In the genomic region with DNA sequence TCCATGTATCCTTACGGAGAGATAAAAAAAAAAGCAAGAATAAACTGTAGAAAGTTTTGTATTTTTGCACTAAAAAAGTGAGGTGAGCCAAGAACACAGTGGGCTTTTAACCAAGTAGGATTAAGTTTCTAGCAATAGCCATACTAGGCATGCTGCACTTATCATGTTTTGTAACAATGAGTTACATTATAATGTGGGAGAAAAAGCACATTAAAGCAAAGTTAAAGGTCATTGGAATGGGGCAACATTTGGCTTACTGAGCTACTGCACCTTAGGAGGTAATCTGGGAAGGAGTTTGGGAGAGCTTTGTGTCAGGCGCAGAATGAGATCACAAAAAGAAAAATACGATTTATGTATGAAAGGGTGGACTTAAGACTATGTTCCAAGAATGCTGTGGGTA, we compare ENCODE assay signal across 27 cellular contexts.
"Had no signal": no experiment of that assay in that cellular context is flagged by ENCODE, and none has a peak within 500 bp of the region (broad histone marks: within the 10 kb centered on the region; RNA-seq: fewer than 3 reads in every experiment).

No MANE protein-coding gene starts in this region.

- H3K27me3 ChIP-seq: brain microvascular endothelial cell, esophagus muscularis mucosa, gastrocnemius medialis, ovary, right atrium auricular region, thyroid gland, upper lobe of left lung, vagina had no signal

- H3K9me3 ChIP-seq: esophagus muscularis mucosa, gastrocnemius medialis, ovary, prostate gland, thyroid gland, vagina had no signal

- H3K36me3 ChIP-seq: brain microvascular endothelial cell, esophagus muscularis mucosa, gastrocnemius medialis, ovary, prostate gland, right atrium auricular region, thyroid gland, upper lobe of left lung, vagina had no signal

- H3K4me3 ChIP-seq: esophagus muscularis mucosa, gastrocnemius medialis, ovary, prostate gland, right atrium auricular region, SK-N-MC, thyroid gland, upper lobe of left lung, vagina had no signal

- H3K4me1 ChIP-seq: gastrocnemius medialis, prostate gland, right atrium auricular region, thyroid gland, upper lobe of left lung, vagina had no signal

- ATAC-seq: activated CD4-positive, alpha-beta T cell treated with anti-CD3 and anti-CD28 coated beads for 36 hours; activated CD8-positive, alpha-beta memory T cell treated with anti-CD3 and anti-CD28 coated beads, Interleukin-2, amount 10 ng/mL, durations not matched to agents 7 days and 5 days; activated CD8-positive, alpha-beta T cell treated with anti-CD3 and anti-CD28 coated beads, Interleukin-2, amount 10 ng/mL, durations not matched to agents 7 days and 5 days; gastrocnemius medialis; left colon; natural killer cell treated with Interleukin-12 subunit alpha and Interleukin-12 subunit beta and Interleukin-15 and Interleukin-18, amount 100 ng/mL, for 72 hours; stimulated activated effector memory CD8-positive, alpha-beta T cell treated with anti-CD3 and anti-CD28 coated beads, Interleukin-12 subunit alpha, Interleukin-12 subunit beta, amount 100 ng/mL, for 72 hours had no signal

- DNase-seq: activated CD4-positive, alpha-beta T cell treated with anti-CD3 and anti-CD28 coated beads for 36 hours; activated CD4-positive, CD25-positive, alpha-beta regulatory T cell; activated CD8-positive, alpha-beta memory T cell treated with anti-CD3 and anti-CD28 coated beads, Interleukin-2, amount 10 ng/mL, durations not matched to agents 7 days and 5 days; activated CD8-positive, alpha-beta T cell treated with anti-CD3 and anti-CD28 coated beads, Interleukin-2, amount 10 ng/mL, durations not matched to agents 7 days and 5 days; activated naive CD4-positive, alpha-beta T cell treated with anti-CD3 and anti-CD28 coated beads for 36 hours; activated naive CD8-positive, alpha-beta T cell treated with anti-CD3 and anti-CD28 coated beads for 36 hours; activated T-cell treated with anti-CD3 and anti-CD28 coated beads, Interleukin-2, amount 50 U/mL, for 48 hours; amniotic stem cell; brain microvascular endothelial cell; caudate nucleus; dermis blood vessel endothelial cell; effector CD4-positive, alpha-beta T cell; gastrocnemius medialis; hippocampal formation; left colon; ovary; stimulated activated CD4-positive, alpha-beta T cell treated with anti-CD3 and anti-CD28 coated beads, Interleukin-4, amount 100 ng/mL, for 1 hour; substantia nigra; thyroid gland; upper lobe of left lung had no signal

- H3K27ac ChIP-seq: brain microvascular endothelial cell, gastrocnemius medialis, ovary, prostate gland, right atrium auricular region, SK-N-MC, thyroid gland, upper lobe of left lung, vagina had no signal
